In genomic region chr2:79947751-79948150, GRCh38 we compare ENCODE assay signal across 22 cellular contexts.
A peak's percentile ranks its signal among the peaks of the same experiment; 100 is the strongest.
DNase-seq lines count a peak whose midpoint lies in the region; ATAC-seq and TF ChIP-seq lines count a peak whose summit lies in the region.
"Had no signal": no experiment of that assay in that cellular context is flagged by ENCODE, and none has a peak within 500 bp of the region (broad histone marks: within the 10 kb centered on the region; RNA-seq: fewer than 3 reads in every experiment).

No MANE protein-coding gene starts in this region.

- H3K14ac ChIP-seq in neuronal stem cell (ENCODE audit: low read length): peak overlapping the region; percentile 56

- no peak for TF ChIP-seq CTCF in left lung (IDR thresholded peaks at IDR 0.05)
- TF ChIP-seq CTCF in ascending aorta (IDR thresholded peaks at IDR 0.05): no peak

- no peak overlapping the region for H3K4me3 ChIP-seq in left lung
- no peak overlapping the region for H3K4me3 ChIP-seq in neuronal stem cell (ENCODE audit: low read length in 2 of 2)
- H3K4me3 ChIP-seq in ascending aorta: no peak overlapping the region
- H3K4me3 ChIP-seq: A549; BLaER1 treated with 17β-estradiol and CSF1 and Interleukin-3, amounts not matched to agents 10 nM and 100 nM; GM12878 had no signal

- no peak overlapping the region for H2BK12ac ChIP-seq in neuronal stem cell (ENCODE audit: low read length)

- H3K4me1 ChIP-seq in left lung (no peaks in the 10 kb centered on the region), neuronal stem cell (ENCODE audit: control insufficient read depth in 2 of 2, insufficient read depth in 1 of 2, low read depth in 1 of 2, low read length in 2 of 2) (no peaks in the 10 kb centered on the region), ascending aorta (no peaks in the 10 kb centered on the region)
- H3K4me1 ChIP-seq: A549; BLaER1 treated with 17β-estradiol and CSF1 and Interleukin-3, amounts not matched to agents 10 nM and 100 nM had no signal

- H2BK15ac ChIP-seq in neuronal stem cell (ENCODE audit: low read length): no peak overlapping the region

- no peaks in the 10 kb centered on the region for H3K9me3 ChIP-seq in left lung
- no peaks in the 10 kb centered on the region for H3K9me3 ChIP-seq in neuronal stem cell (replicated peaks in 1 of 2; ENCODE audit: control insufficient read depth in 2 of 2, insufficient read depth in 1 of 2, low read depth in 1 of 2, low read length in 2 of 2)
- H3K9me3 ChIP-seq in ascending aorta: no peaks in the 10 kb centered on the region
- H3K9me3 ChIP-seq: A549; BLaER1 treated with 17β-estradiol and CSF1 and Interleukin-3, amounts not matched to agents 10 nM and 100 nM had no signal

- H3K79me1 ChIP-seq in neuronal stem cell (ENCODE audit: low read depth, low read length): peaks cover 2% of the 10 kb centered on the region

- DNase-seq in HuH-7 (ENCODE audit: low spot score): peak; percentile 16
- DNase-seq in left lung: no peak
- DNase-seq in neuronal stem cell (ENCODE audit: low spot score): no peak
- DNase-seq in C1 segment of cervical spinal cord (lab: John Stamatoyannopoulos, UW): no peak
- no peak for DNase-seq in ascending aorta (ENCODE audit: low spot score in 2 of 2)
- DNase-seq: AML-193; CD4-positive, alpha-beta memory T cell; CD4-positive, CD25-positive, alpha-beta regulatory T cell; CD8-positive, alpha-beta memory T cell; COR-L47; DMS 273 treated with DMSO at 0.1 percent for 48 hours; DMS153; DMS53; DMS79; DND-41; EL; GDM1 had no signal

- no peak overlapping the region for H3K18ac ChIP-seq in neuronal stem cell (ENCODE audit: low read length)

- H3K4ac ChIP-seq in neuronal stem cell (ENCODE audit: low read length): no peak overlapping the region

- ATAC-seq in left lung (peak; percentile 58), HG03280 (IDR thresholded peaks at IDR 0.05; ENCODE audit: unreplicated experiment) (no peak)
- ATAC-seq: A549, GM12878 had no signal

- no peak overlapping the region for H2BK5ac ChIP-seq in neuronal stem cell (ENCODE audit: low read length)

- no peak overlapping the region for H2BK120ac ChIP-seq in neuronal stem cell (ENCODE audit: low read depth, low read length)

- H3K9ac ChIP-seq in neuronal stem cell (ENCODE audit: low read depth, low read length, poor library complexity): peak overlapping the region; percentile 50
- H3K9ac ChIP-seq: BLaER1 treated with 17β-estradiol and CSF1 and Interleukin-3, amounts not matched to agents 10 nM and 100 nM had no signal

- intact Hi-C loops in left lung (cut with DNase I) (no loop called here), ascending aorta (cut with DNase I) (no loop called here)

- no CpG with 5 or more reads among the region's 2 CpGs for WGBS in neuronal stem cell (ENCODE audit: extremely low coverage in 2 of 2, insufficient read length in 2 of 2, insufficient replicate concordance in 1 of 2), 2 donors

- no peak overlapping the region for H2AFZ ChIP-seq in neuronal stem cell (ENCODE audit: low read length)

- no peak overlapping the region for H3K4me2 ChIP-seq in neuronal stem cell (ENCODE audit: insufficient read depth, low read length, poor library complexity, severe bottlenecking)
- H3K4me2 ChIP-seq: A549; BLaER1 treated with 17β-estradiol and CSF1 and Interleukin-3, amounts not matched to agents 10 nM and 100 nM had no signal

- H3K36me3 ChIP-seq in left lung: no peaks in the 10 kb centered on the region
- H3K36me3 ChIP-seq in neuronal stem cell (replicated peaks in 1 of 2; ENCODE audit: control insufficient read depth in 2 of 2, insufficient read depth in 2 of 2, low read length in 2 of 2): no peaks in the 10 kb centered on the region
- H3K36me3 ChIP-seq in ascending aorta: no peaks in the 10 kb centered on the region
- H3K36me3 ChIP-seq: BLaER1 treated with 17β-estradiol and CSF1 and Interleukin-3, amounts not matched to agents 10 nM and 100 nM had no signal

- H4K8ac ChIP-seq in neuronal stem cell (ENCODE audit: low read depth, low read length): no peak overlapping the region

- no peaks in the 10 kb centered on the region for H3K27me3 ChIP-seq in left lung
- no peaks in the 10 kb centered on the region for H3K27me3 ChIP-seq in neuronal stem cell (ENCODE audit: control insufficient read depth in 3 of 3, insufficient read depth in 3 of 3, low read depth in 1 of 3, low read length in 3 of 3)
- H3K27me3 ChIP-seq in ascending aorta: no peaks in the 10 kb centered on the region
- H3K27me3 ChIP-seq: BLaER1 treated with 17β-estradiol and CSF1 and Interleukin-3, amounts not matched to agents 10 nM and 100 nM had no signal

- no peak overlapping the region for H2AK5ac ChIP-seq in neuronal stem cell (ENCODE audit: low read depth, low read length)

- no peak overlapping the region for H3K27ac ChIP-seq in left lung
- H3K27ac ChIP-seq in neuronal stem cell (replicated peaks; ENCODE audit: low read length): no peak overlapping the region
- H3K27ac ChIP-seq in ascending aorta: no peak overlapping the region
- H3K27ac ChIP-seq: 22Rv1; A549; BLaER1 treated with 17β-estradiol and CSF1 and Interleukin-3, amounts not matched to agents 10 nM and 100 nM had no signal

- H3K23ac ChIP-seq in neuronal stem cell (ENCODE audit: low read depth, low read length, poor library complexity): no peak overlapping the region

- no peak overlapping the region for H4K91ac ChIP-seq in neuronal stem cell (ENCODE audit: low read depth, low read length, poor library complexity)
